9 cellular contexts compared by ENCODE assay signal in the genomic region with DNA sequence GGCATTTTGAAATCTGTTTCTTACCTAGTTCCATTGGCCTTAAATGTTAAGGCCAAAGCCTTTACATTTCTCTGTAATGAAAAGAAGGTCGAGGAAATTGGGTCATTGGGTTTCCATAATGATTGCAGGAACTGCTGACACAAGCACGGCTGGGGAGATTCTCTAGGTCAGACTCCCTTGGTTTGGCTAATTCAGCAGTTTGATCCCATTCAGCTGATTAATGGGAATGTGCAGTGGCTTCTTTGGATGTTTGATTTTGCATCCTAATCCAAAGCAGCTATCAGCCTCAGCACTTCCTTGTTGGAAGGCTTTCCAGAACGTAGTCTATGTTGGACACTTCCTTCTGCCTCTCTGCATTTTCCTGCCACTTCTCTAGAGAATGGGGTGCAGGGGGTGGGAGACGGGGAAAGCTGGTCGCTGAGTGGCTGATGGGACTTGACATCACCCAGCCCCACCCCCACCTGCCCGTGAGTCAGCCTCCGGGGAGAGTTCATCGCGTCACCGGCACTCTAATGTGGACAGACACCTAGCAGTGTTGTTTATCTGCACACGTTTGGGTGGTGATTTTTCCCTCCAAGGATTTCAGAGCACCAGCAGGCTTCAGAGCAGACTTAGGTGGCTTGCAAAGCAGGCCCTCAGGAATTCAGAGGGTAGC. TPM values are rescaled to one million over a fixed set of nuclear protein-coding genes. Genes with fewer than 3 reads are reported as not detected.
A peak's percentile ranks its signal among the peaks of the same experiment; 100 is the strongest.
DNase-seq lines count a peak whose midpoint lies in the region; ATAC-seq, FAIRE-seq and TF ChIP-seq lines count a peak whose summit lies in the region.
"Had no signal": no experiment of that assay in that cellular context is flagged by ENCODE, and none has a peak within 500 bp of the region (broad histone marks: within the 10 kb centered on the region; RNA-seq: fewer than 3 reads in every experiment).

No MANE protein-coding gene starts in this region.

- FAIRE-seq in bronchial epithelial cell (lab: Jason Lieb, UNC), result no peak

- H3K79me1 ChIP-seq in mesenchymal stem cell (replicated peaks; ENCODE audit: low read length, poor library complexity, severe bottlenecking), result peaks cover 18% of the 10 kb centered on the region

- H2BK5ac ChIP-seq in mesenchymal stem cell (ENCODE audit: low read depth, low read length, poor library complexity, severe bottlenecking), result no peak overlapping the region

- H3F3A ChIP-seq in Loucy (ENCODE audit: low read depth), result no peaks in the 10 kb centered on the region

- H3K9me2 ChIP-seq in Loucy (replicated peaks; ENCODE audit: low read depth, low read length), result no peaks in the 10 kb centered on the region

- TF ChIP-seq CTCF in Loucy (conservative IDR thresholded peaks at IDR 0.05; ENCODE audit: low read length), result no peak
- no peak for TF ChIP-seq CTCF in bronchial epithelial cell (IDR thresholded peaks at IDR 0.05; ENCODE audit: insufficient read depth, low read length, severe bottlenecking)

- H3K9ac ChIP-seq in Loucy (ENCODE audit: low read depth, low read length, poor library complexity, severe bottlenecking) (no peak overlapping the region), mesenchymal stem cell (ENCODE audit: low read length) (no peak overlapping the region)

- no peak overlapping the region for H2AK5ac ChIP-seq in mesenchymal stem cell (ENCODE audit: low read length, severe bottlenecking)

- H3K27ac ChIP-seq in mesenchymal stem cell (ENCODE audit: low read length, poor library complexity, severe bottlenecking), result no peak overlapping the region

- H2BK120ac ChIP-seq in mesenchymal stem cell (ENCODE audit: low read depth, low read length), result no peak overlapping the region

- no peak overlapping the region for H4K8ac ChIP-seq in mesenchymal stem cell (ENCODE audit: low read length)

- H3K4ac ChIP-seq in mesenchymal stem cell (ENCODE audit: low read depth in 1 of 2, low read length in 2 of 2), result no peak overlapping the region

- H3K79me2 ChIP-seq in Loucy (ENCODE audit: insufficient read depth, low read length), result no peaks in the 10 kb centered on the region

- ATAC-seq in HG03342 (IDR thresholded peaks at IDR 0.05; ENCODE audit: unreplicated experiment), result no peak
- ATAC-seq in GM19452 (IDR thresholded peaks at IDR 0.05; ENCODE audit: unreplicated experiment), result no peak

- H3K4me2 ChIP-seq in Loucy (ENCODE audit: low read depth, low read length, poor library complexity, severe bottlenecking) (peak overlapping the region; percentile 52), mesenchymal stem cell (ENCODE audit: low read length, poor library complexity, severe bottlenecking) (peak overlapping the region; percentile 35)

- H3K23ac ChIP-seq in mesenchymal stem cell (ENCODE audit: low read length in 2 of 2), result no peak overlapping the region

- H2BK12ac ChIP-seq in mesenchymal stem cell (ENCODE audit: low read length in 2 of 2), result no peak overlapping the region

- no peaks in the 10 kb centered on the region for H4K20me1 ChIP-seq in Loucy (ENCODE audit: insufficient read depth, low read length, poor library complexity, severe bottlenecking)

- H2AFZ ChIP-seq in Loucy (ENCODE audit: low read length) (no peak overlapping the region), mesenchymal stem cell (ENCODE audit: low read depth, low read length) (no peak overlapping the region)

- H3K9me3 ChIP-seq in Loucy (ENCODE audit: insufficient read depth, low read depth, low read length) (no peaks in the 10 kb centered on the region), mesenchymal stem cell (ENCODE audit: control insufficient read depth, low read length) (no peaks in the 10 kb centered on the region)

- peaks cover 29% of the 10 kb centered on the region for H3K4me1 ChIP-seq in Loucy (ENCODE audit: insufficient read depth, low read length, poor library complexity, severe bottlenecking)
- H3K4me1 ChIP-seq in mesenchymal stem cell (ENCODE audit: control insufficient read depth, insufficient read depth, low read depth, low read length), result peaks cover 18% of the 10 kb centered on the region

- no peaks in the 10 kb centered on the region for H3K36me3 ChIP-seq in Loucy (ENCODE audit: insufficient read depth, low read length)
- H3K36me3 ChIP-seq in bronchial epithelial cell (ENCODE audit: control insufficient read depth, insufficient read depth, low read length), result peaks cover 3% of the 10 kb centered on the region
- peaks cover 21 to 24% of the 10 kb centered on the region in 2 experiments for H3K36me3 ChIP-seq in mesenchymal stem cell (ENCODE audit: control insufficient read depth in 1 of 2, insufficient read depth in 2 of 2, low read depth in 1 of 2, low read length in 2 of 2)

- H3K4me3 ChIP-seq in Loucy (ENCODE audit: low read length, poor library complexity, severe bottlenecking), result no peak overlapping the region
- no peak overlapping the region for H3K4me3 ChIP-seq in bronchial epithelial cell (ENCODE audit: low read depth, low read length)
- no peak overlapping the region for H3K4me3 ChIP-seq in mesenchymal stem cell (ENCODE audit: insufficient read depth in 1 of 2, low read depth in 1 of 2, low read length in 2 of 2)

- H3K14ac ChIP-seq in mesenchymal stem cell (ENCODE audit: low read length in 2 of 2), result no peak overlapping the region

- no peak overlapping the region for H2BK15ac ChIP-seq in mesenchymal stem cell (ENCODE audit: low read depth, poor library complexity, severe bottlenecking)

- H3K27me3 ChIP-seq in Loucy (ENCODE audit: insufficient read depth, low read length, poor library complexity, severe bottlenecking) (no peaks in the 10 kb centered on the region), bronchial epithelial cell (ENCODE audit: control insufficient read depth, insufficient read depth, low read length) (no peaks in the 10 kb centered on the region), mesenchymal stem cell (ENCODE audit: control insufficient read depth in 1 of 2, insufficient read depth in 1 of 2, low read length in 2 of 2) (no peaks in the 10 kb centered on the region)

- no peak overlapping the region for H3K18ac ChIP-seq in mesenchymal stem cell (ENCODE audit: low read depth in 1 of 2, low read length in 2 of 2)

- WGBS in mesenchymal stem cell, result 59% methylated on average over 8 of the region's 11 CpGs

- peak; percentile 72 for DNase-seq in DMS53 treated with DMSO at 0.1 percent for 48 hours (lab: John Stamatoyannopoulos, UW; ENCODE audit: unreplicated experiment)
- DNase-seq in bronchial epithelial cell (ENCODE audit: low read depth), result peak; percentile 82
- DNase-seq in mesenchymal stem cell, result no peak
- DNase-seq in GOT3 (lab: John Stamatoyannopoulos, UW), result no peak
- no peak for DNase-seq in hepatic stellate cell (ENCODE audit: low spot score)
- DNase-seq: aorta had no signal

- no peak overlapping the region for H4K91ac ChIP-seq in mesenchymal stem cell (ENCODE audit: low read length)

RNA-seq across cellular contexts. Expression of gene PSEN2, which starts 5.4 kb away (rescaled TPM):
- 20.3 and 20.6 TPM in 2 replicates for total RNA-seq in bronchial epithelial cell
- polyA plus RNA-seq in mesenchymal stem cell (2013, experiment 1 of 2), result 10.1 TPM
- polyA plus RNA-seq in mesenchymal stem cell (2013, experiment 2 of 2), result 10.1 TPM

Comparison
In these comparisons a context has a peak if more than half of its experiments do, and no peak if none do; other contexts are left out.
1. DNase-seq: peak in DMS53 treated with DMSO at 0.1 percent for 48 hours (single experiment) and bronchial epithelial cell (single experiment); none in mesenchymal stem cell (single experiment), GOT3 (single experiment) and hepatic stellate cell (single experiment).